ENCODE assay signal across 8 cellular contexts in the genomic region with DNA sequence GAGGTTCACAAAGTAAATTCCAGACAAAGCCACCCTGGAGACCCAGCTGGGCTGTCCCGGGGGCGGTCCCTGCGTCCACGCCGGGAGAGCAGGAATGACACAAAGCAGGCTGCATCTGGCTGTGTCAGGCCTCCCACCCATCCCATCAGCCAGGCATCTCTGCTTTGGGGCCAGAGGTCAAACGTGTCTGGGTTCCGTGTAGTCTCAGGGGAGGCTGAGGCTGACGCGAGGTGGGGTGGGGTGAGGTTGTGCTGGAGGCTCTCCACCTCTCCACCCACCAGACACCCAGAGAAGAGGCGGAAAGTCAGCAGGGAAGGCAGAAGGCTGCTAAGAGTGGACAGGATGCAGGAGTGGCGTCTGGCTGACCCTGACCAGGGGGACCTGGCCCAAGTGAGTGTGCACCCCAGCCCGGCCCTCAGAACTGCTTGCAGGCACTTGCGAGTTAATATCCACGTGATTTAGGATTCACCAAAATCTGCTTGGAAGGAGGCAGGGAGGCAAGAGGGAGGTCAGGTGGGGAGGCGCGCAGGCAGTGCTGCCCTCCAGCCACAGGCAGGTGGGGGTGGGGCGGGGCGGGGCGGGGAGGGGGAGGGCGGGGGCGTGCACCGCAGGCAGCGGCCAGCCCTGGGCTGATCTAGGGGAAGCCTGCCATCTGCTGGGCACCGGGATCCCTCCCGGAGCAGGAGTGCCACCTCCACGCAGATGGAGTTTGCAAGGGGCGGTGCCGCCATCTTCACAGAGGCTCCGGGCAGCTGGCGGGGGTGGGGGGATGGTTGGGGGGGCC. TPM values are rescaled to one million over a fixed set of nuclear protein-coding genes. Genes with fewer than 3 reads are reported as not detected.
A peak's percentile ranks its signal among the peaks of the same experiment; 100 is the strongest.
DNase-seq lines count a peak whose midpoint lies in the region; ATAC-seq and TF ChIP-seq lines count a peak whose summit lies in the region.

No MANE protein-coding gene starts in this region.

- H3K27me3 ChIP-seq in lower lobe of right lung (ENCODE audit: low read depth), result no peaks in the 10 kb centered on the region

- H3K9me3 ChIP-seq in HEK293 (ENCODE audit: control insufficient read depth, insufficient read depth, low read depth, low read length) (no peaks in the 10 kb centered on the region), lower lobe of right lung (no peaks in the 10 kb centered on the region)

- H3K36me3 ChIP-seq in HEK293 (ENCODE audit: control insufficient read depth in 2 of 2, insufficient read depth in 1 of 2, low read length in 2 of 2) (no peaks in the 10 kb centered on the region), lower lobe of right lung (no peaks in the 10 kb centered on the region)

- DNase-seq in AG08395 (ENCODE audit: low spot score), result peak; percentile 92
- peak; percentile 76 to 94 for DNase-seq in NCI-H526 (lab: John Stamatoyannopoulos, UW)
- peak; percentile 80 to 82 for DNase-seq in activated CD4-positive, alpha-beta T cell treated with anti-CD3 and anti-CD28 coated beads, Interleukin-2, amount 50 U/mL, for 4 hours
- peak; percentile 68 to 79 for DNase-seq in dermis microvascular lymphatic vessel endothelial cell (ENCODE audit: low read depth in 2 of 2)
- DNase-seq in lower lobe of right lung, result peak; percentile 90
- DNase-seq in stimulated activated CD4-positive, alpha-beta T cell treated with anti-CD3 and anti-CD28 coated beads, TNF-alpha, amount 100 ng/mL, for 48 hours (ENCODE audit: low read depth in 3 of 3), result peak; percentile 57 to 84 (median 72)

- H3K4me3 ChIP-seq in HEK293 (ENCODE audit: low read depth, low read length) (no peak overlapping the region), lower lobe of right lung (peak overlapping the region; percentile 49)

- TF ChIP-seq CTCF in HEK293 (tag by site-specific recombination; IDR thresholded peaks at IDR 0.05) (no peak), lower lobe of right lung (IDR thresholded peaks at IDR 0.05) (peak; percentile 65)

- CTCF ChIA-PET in HEK293 (lab: Yijun Ruan, JAX), result interaction anchor here (0.6 to 3.5 kb wide), 12 partner anchors 17 to 274 kb away, joined by 3 to 28 read pairs (median 4); no protein-coding TSS in a partner anchor

- intact Hi-C loops in lower lobe of right lung (cut with DNase I), result no loop called here

- peak overlapping the region; percentile 85; the same call in 1 of the 2 replicates for H3K27ac ChIP-seq in HEK293 (ENCODE audit: extremely low read depth, low read depth, low read length)
- no peak overlapping the region for H3K27ac ChIP-seq in lower lobe of right lung

- ATAC-seq in lower lobe of right lung, result peak; percentile 90 to 91
- ATAC-seq in HG03280 (IDR thresholded peaks at IDR 0.05; ENCODE audit: unreplicated experiment), result no peak

- peaks cover 36% of the 10 kb centered on the region for H3K4me1 ChIP-seq in HEK293 (ENCODE audit: control insufficient read depth, insufficient read depth, low read length)
- peaks cover 44% of the 10 kb centered on the region for H3K4me1 ChIP-seq in lower lobe of right lung

- POLR2A ChIA-PET in HEK293 (lab: Yijun Ruan, JAX), result interaction anchor here (0.6 to 1.0 kb wide), 3 partner anchors 157 to 1576 kb away, joined by 4 to 10 read pairs (median 4); no protein-coding TSS in a partner anchor

TF ChIP-seq in HEK293, 187 proteins besides CTCF, POLR2A, EP300 and RAD21 (continues in another document):
- TF ChIP-seq ZNF544 (tag by site-specific recombination; IDR thresholded peaks at IDR 0.05), result no peak
- TF ChIP-seq ZNF114 (tag by site-specific recombination; IDR thresholded peaks at IDR 0.05), result no peak
- no peak for TF ChIP-seq ZNF768 (tag by site-specific recombination; IDR thresholded peaks at IDR 0.05)
- no peak for TF ChIP-seq ZNF311 (tag by site-specific recombination; IDR thresholded peaks at IDR 0.05; ENCODE audit: borderline replicate concordance)
- TF ChIP-seq ZNF24 (tag by site-specific recombination; IDR thresholded peaks at IDR 0.05), result no peak
- TF ChIP-seq, protein P1, sequence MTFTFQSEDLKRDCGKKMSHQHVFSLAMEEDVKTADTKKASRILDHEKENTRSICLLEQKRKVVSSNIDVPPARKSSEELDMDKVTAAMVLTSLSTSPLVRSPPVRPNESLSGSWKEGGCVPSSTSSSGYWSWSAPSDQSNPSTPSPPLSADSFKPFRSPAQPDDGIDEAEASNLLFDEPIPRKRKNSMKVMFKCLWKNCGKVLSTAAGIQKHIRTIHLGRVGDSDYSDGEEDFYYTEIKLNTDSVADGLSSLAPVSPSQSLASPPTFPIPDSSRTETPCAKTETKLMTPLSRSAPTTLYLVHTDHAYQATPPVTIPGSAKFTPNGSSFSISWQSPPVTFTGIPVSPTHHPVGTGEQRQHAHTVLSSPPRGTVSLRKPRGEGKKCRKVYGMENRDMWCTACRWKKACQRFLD (tag by site-specific recombination; IDR thresholded peaks at IDR 0.05), result no peak
- no peak for TF ChIP-seq ZNF529 (tag by site-specific recombination; IDR thresholded peaks at IDR 0.05; ENCODE audit: insufficient replicate concordance)
- no peak for TF ChIP-seq ZNF776 (tag by site-specific recombination; IDR thresholded peaks at IDR 0.05; ENCODE audit: borderline replicate concordance)
- TF ChIP-seq ZNF10 (tag by site-specific recombination; IDR thresholded peaks at IDR 0.05), result no peak
- no peak for TF ChIP-seq BCL11B (tag by site-specific recombination; IDR thresholded peaks at IDR 0.05; ENCODE audit: low read depth)
- peak; percentile 30; the same call in 1 of the 2 replicates for TF ChIP-seq KLF9 (tag by site-specific recombination; IDR thresholded peaks at IDR 0.05; ENCODE audit: low read depth)
- TF ChIP-seq ZNF654 (tag by site-specific recombination; IDR thresholded peaks at IDR 0.05; ENCODE audit: low read depth), result peak; percentile 42
- no peak for TF ChIP-seq ZNF629 (tag by site-specific recombination; IDR thresholded peaks at IDR 0.05)
- TF ChIP-seq ZNF623 (tag by site-specific recombination; IDR thresholded peaks at IDR 0.05), result no peak
- TF ChIP-seq ZNF837 (tag by site-specific recombination; IDR thresholded peaks at IDR 0.05), result no peak
- TF ChIP-seq ZNF571 (tag by site-specific recombination; IDR thresholded peaks at IDR 0.05), result no peak
- TF ChIP-seq, protein P2, sequence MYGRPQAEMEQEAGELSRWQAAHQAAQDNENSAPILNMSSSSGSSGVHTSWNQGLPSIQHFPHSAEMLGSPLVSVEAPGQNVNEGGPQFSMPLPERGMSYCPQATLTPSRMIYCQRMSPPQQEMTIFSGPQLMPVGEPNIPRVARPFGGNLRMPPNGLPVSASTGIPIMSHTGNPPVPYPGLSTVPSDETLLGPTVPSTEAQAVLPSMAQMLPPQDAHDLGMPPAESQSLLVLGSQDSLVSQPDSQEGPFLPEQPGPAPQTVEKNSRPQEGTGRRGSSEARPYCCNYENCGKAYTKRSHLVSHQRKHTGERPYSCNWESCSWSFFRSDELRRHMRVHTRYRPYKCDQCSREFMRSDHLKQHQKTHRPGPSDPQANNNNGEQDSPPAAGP (tag by site-specific recombination; IDR thresholded peaks at IDR 0.05), result no peak
- TF ChIP-seq ZNF658 (tag by site-specific recombination; IDR thresholded peaks at IDR 0.05), result no peak
- no peak for TF ChIP-seq ZBTB17 (tag by site-specific recombination; IDR thresholded peaks at IDR 0.05)
- peak; percentile 68 for TF ChIP-seq EGR2 (tag by site-specific recombination; IDR thresholded peaks at IDR 0.05; ENCODE audit: low read depth)
- TF ChIP-seq, protein P3, sequence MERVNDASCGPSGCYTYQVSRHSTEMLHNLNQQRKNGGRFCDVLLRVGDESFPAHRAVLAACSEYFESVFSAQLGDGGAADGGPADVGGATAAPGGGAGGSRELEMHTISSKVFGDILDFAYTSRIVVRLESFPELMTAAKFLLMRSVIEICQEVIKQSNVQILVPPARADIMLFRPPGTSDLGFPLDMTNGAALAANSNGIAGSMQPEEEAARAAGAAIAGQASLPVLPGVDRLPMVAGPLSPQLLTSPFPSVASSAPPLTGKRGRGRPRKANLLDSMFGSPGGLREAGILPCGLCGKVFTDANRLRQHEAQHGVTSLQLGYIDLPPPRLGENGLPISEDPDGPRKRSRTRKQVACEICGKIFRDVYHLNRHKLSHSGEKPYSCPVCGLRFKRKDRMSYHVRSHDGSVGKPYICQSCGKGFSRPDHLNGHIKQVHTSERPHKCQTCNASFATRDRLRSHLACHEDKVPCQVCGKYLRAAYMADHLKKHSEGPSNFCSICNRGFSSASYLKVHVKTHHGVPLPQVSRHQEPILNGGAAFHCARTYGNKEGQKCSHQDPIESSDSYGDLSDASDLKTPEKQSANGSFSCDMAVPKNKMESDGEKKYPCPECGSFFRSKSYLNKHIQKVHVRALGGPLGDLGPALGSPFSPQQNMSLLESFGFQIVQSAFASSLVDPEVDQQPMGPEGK (tag by site-specific recombination; IDR thresholded peaks at IDR 0.05), result no peak; the same call in none of the 2 replicates
- TF ChIP-seq ZNF211 (tag by site-specific recombination; IDR thresholded peaks at IDR 0.05; ENCODE audit: low read depth), result no peak
- 0 out of 2 replicates have a peak, but pooled peaks have one; percentile 23 for TF ChIP-seq ZSCAN30 (tag by site-specific recombination; IDR thresholded peaks at IDR 0.05)
- TF ChIP-seq ZFHX2 (tag by site-specific recombination; conservative IDR thresholded peaks at IDR 0.05), result peak; percentile 78

RNA-seq across cellular contexts. Expression of a gene that starts 44.3 kb away (rescaled TPM):
- total RNA-seq in dermis microvascular lymphatic vessel endothelial cell (29.1 and 64.5 TPM in 2 replicates), lower lobe of right lung (24.7 TPM)

RNA-seq across cellular contexts. Expression of a gene that starts 45.1 kb away (rescaled TPM):
- 0.90 and 2.1 TPM in 2 replicates for total RNA-seq in dermis microvascular lymphatic vessel endothelial cell
- 14.1 TPM for total RNA-seq in lower lobe of right lung
